ENCODE assay signal across 8 cellular contexts in the genomic region with DNA sequence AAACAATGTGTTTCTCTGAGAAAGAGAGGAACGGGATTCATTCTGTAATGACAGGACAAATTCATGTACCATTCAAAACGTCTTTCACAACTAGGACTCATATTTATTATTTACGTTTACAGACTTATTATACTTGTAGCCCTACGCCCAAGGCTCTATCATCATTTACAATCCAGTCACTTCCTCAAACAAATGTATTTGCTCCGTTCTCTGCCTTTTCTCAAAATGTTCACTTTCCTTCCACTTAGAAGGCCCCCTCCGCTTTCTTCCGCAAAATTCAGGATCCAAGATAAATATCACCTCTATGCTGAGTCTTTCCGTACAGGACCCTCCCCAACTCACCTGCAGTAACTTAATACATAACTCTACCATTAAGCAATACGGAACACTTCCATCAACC. TPM values are rescaled to one million over a fixed set of nuclear protein-coding genes. Genes with fewer than 3 reads are reported as not detected.
DNase-seq lines count a peak whose midpoint lies in the region; ATAC-seq, FAIRE-seq and TF ChIP-seq lines count a peak whose summit lies in the region.

No MANE protein-coding gene starts in this region.

- H3K4me3 ChIP-seq in HFF-Myc (replicated peaks; ENCODE audit: low read depth, low read length) (peak overlapping the region; percentile 73), SU-DHL-6 (ENCODE audit: insufficient read depth, low read length, poor library complexity, severe bottlenecking) (peak overlapping the region; percentile 86), iPS-18c (ENCODE audit: insufficient read depth, low read depth, low read length) (peak overlapping the region; percentile 99), suprapubic skin (peak overlapping the region; percentile 60)

- H3F3A ChIP-seq in SU-DHL-6 (ENCODE audit: insufficient read depth): peaks cover 15% of the 10 kb centered on the region

- H3K79me2 ChIP-seq in SU-DHL-6 (ENCODE audit: insufficient read depth, low read length): peaks cover 57% of the 10 kb centered on the region

- TF ChIP-seq EP300 in suprapubic skin (IDR thresholded peaks at IDR 0.05): no peak

- peak overlapping the region; percentile 79 for H3K9ac ChIP-seq in SU-DHL-6 (ENCODE audit: low read length)

- DNase-seq in HFF-Myc (ENCODE audit: extremely low read depth, low read depth) (no peak), suprapubic skin (ENCODE audit: low spot score in 2 of 2) (no peak), D721Med (ENCODE audit: insufficient read length, low spot score) (no peak), GM19240 (ENCODE audit: insufficient read length, low spot score) (no peak)

- 2% methylated on average over 9 of the region's 9 CpGs for WGBS in suprapubic skin

- H3K4me1 ChIP-seq in suprapubic skin: peaks cover 32% of the 10 kb centered on the region

- H3K9me3 ChIP-seq in SU-DHL-6 (ENCODE audit: insufficient read depth, low read length): peaks cover 9% of the 10 kb centered on the region; the same call in 1 of the 2 replicates
- peaks cover 4% of the 10 kb centered on the region for H3K9me3 ChIP-seq in iPS-18c (ENCODE audit: control insufficient read depth, insufficient read depth, low read length)
- H3K9me3 ChIP-seq in suprapubic skin: no peaks in the 10 kb centered on the region

- H3K36me3 ChIP-seq in SU-DHL-6 (ENCODE audit: low read length) (peaks cover 28% of the 10 kb centered on the region), suprapubic skin (peaks cover 10% of the 10 kb centered on the region)

- no peak for TF ChIP-seq POLR2A in suprapubic skin (IDR thresholded peaks at IDR 0.05)

- H3K4me2 ChIP-seq in SU-DHL-6 (ENCODE audit: low read depth, low read length, poor library complexity, severe bottlenecking): peak overlapping the region; percentile 93

- H3K9me2 ChIP-seq in SU-DHL-6 (replicated peaks; ENCODE audit: insufficient read depth, low read length): no peaks in the 10 kb centered on the region

- TF ChIP-seq CTCF in HFF-Myc (IDR thresholded peaks at IDR 0.05; ENCODE audit: low read depth, low read length, missing control alignments) (no peak), SU-DHL-6 (IDR thresholded peaks at IDR 0.05; ENCODE audit: insufficient read depth, low read length, poor library complexity, severe bottlenecking) (no peak), suprapubic skin (IDR thresholded peaks at IDR 0.05) (no peak), D721Med (IDR thresholded peaks at IDR 0.05; ENCODE audit: insufficient read depth, missing control alignments) (no peak)

- FAIRE-seq in D721Med (lab: Jason Lieb, UNC): no peak

- ATAC-seq in HG02610 (IDR thresholded peaks at IDR 0.05; ENCODE audit: unreplicated experiment): no peak
- no peak for ATAC-seq in GM21786 (IDR thresholded peaks at IDR 0.05; ENCODE audit: unreplicated experiment)

- peak overlapping the region; percentile 43 for H2AFZ ChIP-seq in SU-DHL-6 (ENCODE audit: low read depth, low read length, severe bottlenecking)

- no peaks in the 10 kb centered on the region for H3K27me3 ChIP-seq in SU-DHL-6 (ENCODE audit: low read length)
- no peaks in the 10 kb centered on the region for H3K27me3 ChIP-seq in suprapubic skin

- H3K27ac ChIP-seq in SU-DHL-6 (ENCODE audit: low read depth, low read length) (peak overlapping the region; percentile 96), suprapubic skin (peak overlapping the region; percentile 84)

- peaks cover 26% of the 10 kb centered on the region; the same call in 1 of the 2 replicates for H4K20me1 ChIP-seq in SU-DHL-6 (ENCODE audit: low read depth, low read length)

RNA-seq across cellular contexts. Expression of a gene that starts 0.7 kb away (rescaled TPM):
- total RNA-seq in suprapubic skin: 10 to 100 TPM; 52.1 to 56.9 (median 53.7) TPM
